Comparison of ENCODE assay signal across 1 cellular context in genomic region chr12:8948711-8949524, GRCh38.
A peak's percentile ranks its signal among the peaks of the same experiment; 100 is the strongest.
TF ChIP-seq lines count a peak whose summit lies in the region.

No MANE protein-coding gene starts in this region.

TF ChIP-seq in K562, 482 proteins besides CTCF, POLR2A, EP300 and RAD21 (continued from another document and continues in another):
- TF ChIP-seq FOXK2 (conservative IDR thresholded peaks at IDR 0.05 in 1 of 2, IDR thresholded peaks at IDR 0.05 in 1 of 2; ENCODE audit: low read depth in 2 of 2) (no peak), MBD2 (IDR thresholded peaks at IDR 0.05; ENCODE audit: borderline replicate concordance, low read depth) (no peak), KLF10 (CRISPR knock-in tag; IDR thresholded peaks at IDR 0.05) (no peak), NCOA4 (IDR thresholded peaks at IDR 0.05; ENCODE audit: partially characterized antibody) (no peak), CUX1 (CRISPR knock-in tag; IDR thresholded peaks at IDR 0.05) (no peak), ZNF174 (CRISPR knock-in tag; IDR thresholded peaks at IDR 0.05) (no peak), ARID1B (IDR thresholded peaks at IDR 0.05) (peak; percentile 38; the same call in 1 of the 2 replicates), PRPF4 (IDR thresholded peaks at IDR 0.05; ENCODE audit: insufficient read depth, low read depth, low read length, poor library complexity, severe bottlenecking) (no peak), ZNF639 (CRISPR knock-in tag; conservative IDR thresholded peaks at IDR 0.05 in 1 of 2, IDR thresholded peaks at IDR 0.05 in 1 of 2) (0 out of 4 replicates have a peak, but pooled peaks of 1 of the 2 experiments have one; percentile 8), HINFP (tag; conservative IDR thresholded peaks at IDR 0.05; ENCODE audit: low read depth) (no peak), TRIM25 (IDR thresholded peaks at IDR 0.05; ENCODE audit: borderline replicate concordance) (no peak), ETV1 (tag; conservative IDR thresholded peaks at IDR 0.05; ENCODE audit: low read depth) (peak; percentile 43), HDAC2 (IDR thresholded peaks at IDR 0.05) (0 out of 2 replicates have a peak, but pooled peaks have one; percentile 74), PHB (CRISPR knock-in tag; IDR thresholded peaks at IDR 0.05) (no peak), NFIC (IDR thresholded peaks at IDR 0.05) (no peak), ZFX (CRISPR knock-in tag; IDR thresholded peaks at IDR 0.05) (peak; percentile 17; the same call in 1 of the 2 replicates), HSF4 (CRISPR knock-in tag; IDR thresholded peaks at IDR 0.05; ENCODE audit: borderline replicate concordance) (no peak), ARID3A (IDR thresholded peaks at IDR 0.05; ENCODE audit: borderline replicate concordance, low read depth, low read length) (no peak), KAT8 (IDR thresholded peaks at IDR 0.05; ENCODE audit: low read depth) (no peak), TBL1XR1 (IDR thresholded peaks at IDR 0.05; ENCODE audit: low read length in 2 of 2) (no peak), DPF2 (IDR thresholded peaks at IDR 0.05) (peak; percentile 13; the same call in 1 of the 2 replicates), HBP1 (CRISPR knock-in tag; IDR thresholded peaks at IDR 0.05) (0 out of 2 replicates have a peak, but pooled peaks have one; percentile 29), HIVEP1 (CRISPR knock-in tag; IDR thresholded peaks at IDR 0.05) (no peak), SMAD3 (CRISPR knock-in tag; conservative IDR thresholded peaks at IDR 0.05) (no peak), EZH2 (IDR thresholded peaks at IDR 0.05; ENCODE audit: borderline replicate concordance, low read depth, low read length) (no peak), ELK3 (CRISPR knock-in tag; IDR thresholded peaks at IDR 0.05) (no peak), STAT5B (CRISPR knock-in tag; IDR thresholded peaks at IDR 0.05) (no peak), ZBTB26 (CRISPR knock-in tag; IDR thresholded peaks at IDR 0.05) (0 out of 2 replicates have a peak, but pooled peaks have one; percentile 3), RCOR1 (IDR thresholded peaks at IDR 0.05; ENCODE audit: borderline replicate concordance in 1 of 2, low read depth in 2 of 2, low read length in 2 of 2) (no peak), FOXK1 (CRISPR knock-in tag; IDR thresholded peaks at IDR 0.05; ENCODE audit: borderline replicate concordance) (no peak), STAG1 (CRISPR knock-in tag; IDR thresholded peaks at IDR 0.05; ENCODE audit: borderline replicate concordance) (no peak), THRB (CRISPR knock-in tag; conservative IDR thresholded peaks at IDR 0.05) (0 out of 2 replicates have a peak, but pooled peaks have one; percentile 1)
